23 cellular contexts compared by ENCODE assay signal in genomic region chr1:165844114-165844798, GRCh38.
"Had no signal": no experiment of that assay in that cellular context is flagged by ENCODE, and none has a peak within 500 bp of the region (broad histone marks: within the 10 kb centered on the region; RNA-seq: fewer than 3 reads in every experiment).

No MANE protein-coding gene starts in this region.

- H3K9me3 Mint-ChIP-seq: activated T-helper 17 cell treated with anti-CD3 and anti-CD28 coated beads, Interleukin-2, amount 50 U/mL, for 72 hours; nephron; T-helper 2 cell treated with Interferon-gamma antibody and Interleukin-4, amounts not matched to agents 5 μg/mL and 100 μg/mL, for 36 hours had no signal

- H3K27me3 Mint-ChIP-seq: activated CD4-positive, alpha-beta memory T cell treated with anti-CD3 and anti-CD28 coated beads for 36 hours; activated CD4-positive, alpha-beta T cell treated with anti-CD3 and anti-CD28 coated beads for 36 hours; activated T-helper 17 cell treated with anti-CD3 and anti-CD28 coated beads, Interleukin-2, amount 50 U/mL, for 72 hours; brain had no signal

- H3K4me3 ChIP-seq: colonic mucosa, lung, tibial artery had no signal

- DNase-seq: activated CD4-positive, alpha-beta memory T cell treated with anti-CD3 and anti-CD28 coated beads for 36 hours; activated CD4-positive, alpha-beta T cell treated with anti-CD3 and anti-CD28 coated beads for 36 hours; activated naive CD4-positive, alpha-beta T cell treated with Interleukin-2 at 50 U/mL for 16 hours; activated T-cell treated with anti-CD3 and anti-CD28 coated beads, Interleukin-2, amount 50 U/mL, for 1 hour; anterior cingulate cortex; central memory CD4-positive, alpha-beta T cell; colonic mucosa; foreskin melanocyte; glutamatergic neuron; hippocampal formation; midbrain; occipital lobe; right cardiac atrium; stimulated activated CD4-positive, alpha-beta T cell treated with anti-CD3 and anti-CD28 coated beads, Interleukin-2, amount 100 ng/mL, for 24 hours; stimulated activated naive CD8-positive, alpha-beta T cell treated with anti-CD3 and anti-CD28 coated beads, Interleukin-15, Interleukin-2, amounts not matched to agents 100 U/mL and 50 U/mL, for 24 hours; substantia nigra; tibial artery had no signal

- H3K4me3 Mint-ChIP-seq: activated CD4-positive, alpha-beta memory T cell treated with anti-CD3 and anti-CD28 coated beads for 36 hours; activated CD4-positive, alpha-beta T cell treated with anti-CD3 and anti-CD28 coated beads for 36 hours; activated T-helper 17 cell treated with anti-CD3 and anti-CD28 coated beads, Interleukin-2, amount 50 U/mL, for 72 hours; brain; nephron; T-helper 2 cell treated with Interferon-gamma antibody and Interleukin-4, amounts not matched to agents 5 μg/mL and 100 μg/mL, for 36 hours had no signal

- ATAC-seq: activated CD4-positive, alpha-beta T cell treated with anti-CD3 and anti-CD28 coated beads for 36 hours; activated T-helper 17 cell treated with anti-CD3 and anti-CD28 coated beads, Interleukin-2, amount 50 U/mL, for 72 hours; left lobe of liver; right cardiac atrium; stimulated activated naive CD8-positive, alpha-beta T cell treated with anti-CD3 and anti-CD28 coated beads, Interleukin-15, Interleukin-2, amounts not matched to agents 100 U/mL and 50 U/mL, for 24 hours had no signal

- H3K36me3 ChIP-seq: colonic mucosa, tibial artery had no signal

- H3K9me3 ChIP-seq: colonic mucosa, tibial artery had no signal

- H3K27ac ChIP-seq: colonic mucosa, tibial artery had no signal

- H3K4me1 ChIP-seq: colonic mucosa had no signal

- H3K27ac Mint-ChIP-seq: activated CD4-positive, alpha-beta memory T cell treated with anti-CD3 and anti-CD28 coated beads for 36 hours; activated CD4-positive, alpha-beta T cell treated with anti-CD3 and anti-CD28 coated beads for 36 hours; activated T-helper 17 cell treated with anti-CD3 and anti-CD28 coated beads, Interleukin-2, amount 50 U/mL, for 72 hours; nephron had no signal

- H3K27me3 ChIP-seq: colonic mucosa, tibial artery had no signal
